In genomic region chr6:110898111-110898510, GRCh38 we compare ENCODE assay signal across 30 cellular contexts.
"Had no signal": no experiment of that assay in that cellular context is flagged by ENCODE, and none has a peak within 500 bp of the region (broad histone marks: within the 10 kb centered on the region; RNA-seq: fewer than 3 reads in every experiment).

No MANE protein-coding gene starts in this region.

- H3K4me1 Mint-ChIP-seq: mesothelial cell of epicardium; nephron progenitor cell; stimulated activated memory B cell treated with anti-CD40 and anti-IgM and Interleukin-4, amounts not matched to agents 10 μg/mL and 1 μg/mL and 100 μg/mL, for 72 hours had no signal

- H3K4me3 Mint-ChIP-seq: activated naive CD4-positive, alpha-beta T cell treated with anti-CD3 and anti-CD28 coated beads for 36 hours; activated T-helper 1 cell treated with anti-CD3 and anti-CD28 coated beads, Interleukin-12 subunit alpha, Interleukin-12 subunit beta, Interleukin-2, Interleukin-4 antibody, amounts not matched to agents 30 ng/mL and 10 ng/mL and 1 ng/mL, durations not matched to agents 14 hours and 24 hours and 36 hours; effector memory CD8-positive, alpha-beta T cell; mesothelial cell of epicardium; naive B cell; nephron progenitor cell; stimulated activated memory B cell treated with anti-CD40 and anti-IgM and Interleukin-4, amounts not matched to agents 10 μg/mL and 1 μg/mL and 100 μg/mL, for 72 hours had no signal

- H3K9me3 ChIP-seq: gastroesophageal sphincter, ovary, prostate gland, stomach, suprapubic skin, upper lobe of right lung had no signal

- ATAC-seq: effector memory CD8-positive, alpha-beta T cell; gastroesophageal sphincter; left colon; stimulated activated memory B cell treated with anti-CD40 and anti-IgM and Interleukin-4, amounts not matched to agents 10 μg/mL and 1 μg/mL and 100 μg/mL, for 72 hours; upper lobe of right lung had no signal

- H3K27ac Mint-ChIP-seq: activated naive CD4-positive, alpha-beta T cell treated with anti-CD3 and anti-CD28 coated beads for 36 hours; activated T-helper 1 cell treated with anti-CD3 and anti-CD28 coated beads, Interleukin-12 subunit alpha, Interleukin-12 subunit beta, Interleukin-2, Interleukin-4 antibody, amounts not matched to agents 30 ng/mL and 10 ng/mL and 1 ng/mL, durations not matched to agents 14 hours and 24 hours and 36 hours; mesothelial cell of epicardium; nephron progenitor cell; stimulated activated memory B cell treated with anti-CD40 and anti-IgM and Interleukin-4, amounts not matched to agents 10 μg/mL and 1 μg/mL and 100 μg/mL, for 72 hours had no signal

- H3K36me3 ChIP-seq: ovary had no signal

- DNase-seq: activated CD4-positive, alpha-beta T cell treated with anti-CD3 and anti-CD28 coated beads for 4 hours; activated CD4-positive, alpha-beta T cell treated with anti-CD3 and anti-CD28 coated beads, Interleukin-2, amount 50 U/mL, for 4 hours; activated effector memory CD4-positive, alpha-beta T cell treated with anti-CD3 and anti-CD28 coated beads, Interleukin-2, amount 50 U/mL, for 16 hours; activated naive CD4-positive, alpha-beta T cell treated with anti-CD3 and anti-CD28 coated beads for 36 hours; amniotic stem cell; brain microvascular endothelial cell; cortex of kidney; effector memory CD8-positive, alpha-beta T cell; erythroblast; kidney; left colon; mammary epithelial cell; naive B cell; nephron progenitor cell; ovary; stimulated activated CD4-positive, alpha-beta T cell treated with anti-CD3 and anti-CD28 coated beads, Interleukin-1b, Interleukin-23, amount 100 ng/mL, for 48 hours; stimulated activated CD4-positive, alpha-beta T cell treated with anti-CD3 and anti-CD28 coated beads, Interleukin-4, amount 100 ng/mL, for 4 hours; stimulated activated CD8-positive, alpha-beta memory T cell treated with anti-CD3 and anti-CD28 coated beads, Interleukin-4, amount 100 ng/mL, for 48 hours; stomach; tibial artery; upper lobe of right lung had no signal

- H3K27ac ChIP-seq: brain microvascular endothelial cell, gastroesophageal sphincter, hepatocyte, ovary, stomach, suprapubic skin, tibial artery, upper lobe of right lung had no signal

- FAIRE-seq: astrocyte, kidney had no signal

- H3K4me3 ChIP-seq: gastroesophageal sphincter, hepatocyte, ovary, prostate gland, smooth muscle cell, stomach, suprapubic skin, tibial artery, upper lobe of right lung had no signal

- H3K27me3 Mint-ChIP-seq: effector memory CD8-positive, alpha-beta T cell; naive B cell; stimulated activated memory B cell treated with anti-CD40 and anti-IgM and Interleukin-4, amounts not matched to agents 10 μg/mL and 1 μg/mL and 100 μg/mL, for 72 hours had no signal

- H3K9me3 Mint-ChIP-seq: naive B cell had no signal
